In genomic region chr4:147309434-147309833, GRCh38 we compare ENCODE assay signal across 21 cellular contexts.
"Had no signal": no experiment of that assay in that cellular context is flagged by ENCODE, and none has a peak within 500 bp of the region (broad histone marks: within the 10 kb centered on the region; RNA-seq: fewer than 3 reads in every experiment).

No MANE protein-coding gene starts in this region.

- H3K27ac Mint-ChIP-seq: natural killer cell treated with Interleukin-12 subunit alpha and Interleukin-12 subunit beta and Interleukin-15 and Interleukin-18, amount 100 ng/mL, for 72 hours; stimulated activated memory B cell treated with anti-CD40 and anti-IgM and Interleukin-4, amounts not matched to agents 10 μg/mL and 1 μg/mL and 100 μg/mL, for 72 hours; stimulated activated naive CD8-positive, alpha-beta T cell treated with anti-CD3 and anti-CD28 coated beads, Interleukin-15, Interleukin-2, amounts not matched to agents 100 ng/mL and 50 ng/mL, for 24 hours had no signal

- H3K36me3 ChIP-seq: colonic mucosa, heart left ventricle, right lobe of liver, tibial artery, upper lobe of left lung, uterus had no signal

- H3K27me3 ChIP-seq: colonic mucosa, foreskin keratinocyte, heart left ventricle, right lobe of liver, tibial artery, upper lobe of left lung, uterus had no signal

- H3K4me3 ChIP-seq: colonic mucosa, heart left ventricle, psoas muscle, right lobe of liver, tibial artery, upper lobe of left lung, uterus had no signal

- H3K27ac ChIP-seq: colonic mucosa, foreskin keratinocyte, heart left ventricle, psoas muscle, right lobe of liver, tibial artery, upper lobe of left lung, uterus had no signal

- H3K36me3 Mint-ChIP-seq: natural killer cell treated with Interleukin-12 subunit alpha and Interleukin-12 subunit beta and Interleukin-15 and Interleukin-18, amount 100 ng/mL, for 72 hours; stimulated activated memory B cell treated with anti-CD40 and anti-IgM and Interleukin-4, amounts not matched to agents 10 μg/mL and 1 μg/mL and 100 μg/mL, for 72 hours had no signal

- H3K4me1 Mint-ChIP-seq: stimulated activated memory B cell treated with anti-CD40 and anti-IgM and Interleukin-4, amounts not matched to agents 10 μg/mL and 1 μg/mL and 100 μg/mL, for 72 hours had no signal

- DNase-seq: colonic mucosa; effector CD8-positive, alpha-beta T cell; foreskin keratinocyte; heart left ventricle; hippocampal formation; kidney glomerular epithelial cell; midbrain; occipital lobe; psoas muscle; retina; right lobe of liver; stimulated activated CD4-positive, alpha-beta T cell treated with anti-CD3 and anti-CD28 coated beads, Interleukin-15, amount 100 ng/mL, for 24 hours; stimulated activated CD4-positive, alpha-beta T cell treated with anti-CD3 and anti-CD28 coated beads, Interleukin-1b, Interleukin-23, amount 100 ng/mL, for 48 hours; stimulated activated CD4-positive, alpha-beta T cell treated with anti-CD3 and anti-CD28 coated beads, Interleukin-4, amount 100 ng/mL, for 24 hours; tibial artery; uterus had no signal

- H3K4me3 Mint-ChIP-seq: natural killer cell treated with Interleukin-12 subunit alpha and Interleukin-12 subunit beta and Interleukin-15 and Interleukin-18, amount 100 ng/mL, for 72 hours; stimulated activated memory B cell treated with anti-CD40 and anti-IgM and Interleukin-4, amounts not matched to agents 10 μg/mL and 1 μg/mL and 100 μg/mL, for 72 hours; stimulated activated naive CD8-positive, alpha-beta T cell treated with anti-CD3 and anti-CD28 coated beads, Interleukin-15, Interleukin-2, amounts not matched to agents 100 ng/mL and 50 ng/mL, for 24 hours had no signal

- H3K9me3 ChIP-seq: colonic mucosa, heart left ventricle, psoas muscle, right lobe of liver, tibial artery, upper lobe of left lung, uterus had no signal

- H3K9me3 Mint-ChIP-seq: stimulated activated naive CD8-positive, alpha-beta T cell treated with anti-CD3 and anti-CD28 coated beads, Interleukin-15, Interleukin-2, amounts not matched to agents 100 ng/mL and 50 ng/mL, for 24 hours had no signal

- H3K4me1 ChIP-seq: colonic mucosa, foreskin keratinocyte, heart left ventricle, psoas muscle, right lobe of liver, tibial artery, uterus had no signal

- FAIRE-seq: islet of Langerhans had no signal

- H3K27me3 Mint-ChIP-seq: natural killer cell treated with Interleukin-12 subunit alpha and Interleukin-12 subunit beta and Interleukin-15 and Interleukin-18, amount 100 ng/mL, for 72 hours; stimulated activated memory B cell treated with anti-CD40 and anti-IgM and Interleukin-4, amounts not matched to agents 10 μg/mL and 1 μg/mL and 100 μg/mL, for 72 hours; stimulated activated naive CD8-positive, alpha-beta T cell treated with anti-CD3 and anti-CD28 coated beads, Interleukin-15, Interleukin-2, amounts not matched to agents 100 ng/mL and 50 ng/mL, for 24 hours had no signal

- ATAC-seq: foreskin keratinocyte; heart left ventricle; natural killer cell treated with Interleukin-12 subunit alpha and Interleukin-12 subunit beta and Interleukin-15 and Interleukin-18, amount 100 ng/mL, for 72 hours; psoas muscle; right lobe of liver; stimulated activated memory B cell treated with anti-CD40 and anti-IgM and Interleukin-4, amounts not matched to agents 10 μg/mL and 1 μg/mL and 100 μg/mL, for 72 hours had no signal
